29 cellular contexts compared by ENCODE assay signal in the genomic region with DNA sequence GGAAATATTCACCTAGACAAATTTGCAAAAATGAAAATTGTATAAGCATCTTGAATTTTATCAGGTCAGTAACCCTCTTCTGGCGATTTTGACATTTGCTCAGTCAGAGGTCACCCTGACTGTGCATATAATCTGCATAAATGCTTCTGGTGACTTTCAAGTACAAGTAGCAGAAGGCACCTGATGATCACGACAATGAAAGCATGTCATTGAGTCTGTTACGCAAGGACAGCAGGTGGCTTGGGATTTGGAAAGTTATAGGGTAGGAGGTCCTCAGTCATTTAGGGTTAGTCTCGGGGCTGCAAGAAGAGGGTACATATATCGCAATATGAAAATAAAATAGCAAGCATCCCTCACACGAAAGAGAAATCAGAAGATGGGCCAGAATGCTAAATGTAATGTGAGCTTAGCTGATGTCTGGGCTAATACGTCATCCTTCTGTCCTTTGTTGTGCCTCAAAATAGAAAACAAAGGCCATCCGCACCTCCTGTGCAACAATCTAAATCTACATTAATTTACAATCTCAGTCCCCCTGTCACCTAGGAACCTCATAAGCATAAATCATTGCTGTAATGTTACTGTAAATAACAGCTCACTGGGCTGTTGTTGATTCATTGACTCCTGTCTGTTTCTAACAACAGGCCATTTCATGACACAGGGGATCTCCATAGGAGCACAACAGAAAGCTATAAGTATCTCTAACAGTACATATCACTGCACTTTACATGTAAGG.
DNase-seq lines count a peak whose midpoint lies in the region; ATAC-seq, FAIRE-seq and TF ChIP-seq lines count a peak whose summit lies in the region.
"Had no signal": no experiment of that assay in that cellular context is flagged by ENCODE, and none has a peak within 500 bp of the region (broad histone marks: within the 10 kb centered on the region; RNA-seq: fewer than 3 reads in every experiment).

No MANE protein-coding gene starts in this region.

- no peaks in the 10 kb centered on the region for H3K79me2 ChIP-seq in HepG2 (ENCODE audit: insufficient read depth, low read length)
- no peaks in the 10 kb centered on the region for H3K79me2 ChIP-seq in mesendoderm (ENCODE audit: control insufficient read depth, insufficient read depth, low read length)

- H3K79me1 ChIP-seq in mesendoderm (ENCODE audit: low read length), result no peaks in the 10 kb centered on the region

- H3K56ac ChIP-seq in mesendoderm (ENCODE audit: low read length), result no peak overlapping the region

- TF ChIP-seq EP300 in HepG2 (IDR thresholded peaks at IDR 0.05; ENCODE audit: low read depth in 2 of 2, low read length in 2 of 2) (no peak), HepG2 (CRISPR knock-in tag; IDR thresholded peaks at IDR 0.05; ENCODE audit: borderline replicate concordance) (no peak)

- H2AK5ac ChIP-seq in mesendoderm (ENCODE audit: low read length), result no peak overlapping the region

- no peak overlapping the region for H3K18ac ChIP-seq in mesendoderm (ENCODE audit: low read length)

- H3K9ac ChIP-seq in HepG2 (ENCODE audit: insufficient read depth, low read depth, low read length) (no peak overlapping the region), mesendoderm (ENCODE audit: low read length) (no peak overlapping the region)
- H3K9ac ChIP-seq: BLaER1 treated with 17β-estradiol and CSF1 and Interleukin-3, amounts not matched to agents 10 nM and 100 nM had no signal

- H3K27ac ChIP-seq in HepG2 (ENCODE audit: extremely low read length, insufficient read depth, low read length) (no peak overlapping the region), right lobe of liver (no peak overlapping the region), mesendoderm (ENCODE audit: low read depth, low read length) (no peak overlapping the region)
- H3K27ac ChIP-seq: BLaER1 treated with 17β-estradiol and CSF1 and Interleukin-3, amounts not matched to agents 10 nM and 100 nM; brain microvascular endothelial cell; heart right ventricle; lower lobe of right lung; pancreas; right atrium auricular region; spleen had no signal

- H3K9me3 ChIP-seq in HepG2 (ENCODE audit: low read length), result no peaks in the 10 kb centered on the region
- no peaks in the 10 kb centered on the region for H3K9me3 ChIP-seq in right lobe of liver
- H3K9me3 ChIP-seq: BLaER1 treated with 17β-estradiol and CSF1 and Interleukin-3, amounts not matched to agents 10 nM and 100 nM; heart right ventricle; lower lobe of right lung; mucosa of descending colon; pancreas; right atrium auricular region; spleen had no signal

- no peak overlapping the region for H2BK15ac ChIP-seq in mesendoderm (replicated peaks; ENCODE audit: low read depth)

- no peak overlapping the region for H3K4me3 ChIP-seq in HepG2 (replicated peaks in 1 of 3; ENCODE audit: insufficient read depth in 1 of 3, low read depth in 2 of 3, low read length in 3 of 3)
- no peak overlapping the region for H3K4me3 ChIP-seq in right lobe of liver
- H3K4me3 ChIP-seq in mesendoderm (ENCODE audit: low read length), result no peak overlapping the region
- H3K4me3 ChIP-seq: BLaER1 treated with 17β-estradiol and CSF1 and Interleukin-3, amounts not matched to agents 10 nM and 100 nM; GM12878; heart right ventricle; lower lobe of right lung; mucosa of descending colon; pancreas; right atrium auricular region; spleen had no signal

- H4K8ac ChIP-seq in mesendoderm (ENCODE audit: low read depth, low read length), result no peak overlapping the region

- H3K36me3 ChIP-seq in HepG2 (replicated peaks in 1 of 2; ENCODE audit: control insufficient read depth in 1 of 2, insufficient read depth in 2 of 2, low read length in 2 of 2), result no peaks in the 10 kb centered on the region
- H3K36me3 ChIP-seq in right lobe of liver, result no peaks in the 10 kb centered on the region
- H3K36me3 ChIP-seq in mesendoderm (ENCODE audit: control insufficient read depth, insufficient read depth, low read length), result no peaks in the 10 kb centered on the region
- H3K36me3 ChIP-seq: BLaER1 treated with 17β-estradiol and CSF1 and Interleukin-3, amounts not matched to agents 10 nM and 100 nM; brain microvascular endothelial cell; heart right ventricle; lower lobe of right lung; pancreas; right atrium auricular region; spleen had no signal

- TF ChIP-seq POLR2A in HepG2 (IDR thresholded peaks at IDR 0.05; ENCODE audit: insufficient read depth in 1 of 2, low read depth in 2 of 2, low read length in 2 of 2), result no peak
- TF ChIP-seq POLR2A in right lobe of liver (IDR thresholded peaks at IDR 0.05), result no peak

- no peak for TF ChIP-seq RAD21 in HepG2 (CRISPR knock-in tag; IDR thresholded peaks at IDR 0.05)

- H3K4me2 ChIP-seq in HepG2 (ENCODE audit: low read depth, low read length), result no peak overlapping the region
- no peak overlapping the region for H3K4me2 ChIP-seq in mesendoderm (ENCODE audit: low read length)
- H3K4me2 ChIP-seq: BLaER1 treated with 17β-estradiol and CSF1 and Interleukin-3, amounts not matched to agents 10 nM and 100 nM had no signal

- FAIRE-seq in HepG2 (lab: Jason Lieb, UNC), result no peak
- FAIRE-seq: GM12878, pancreas had no signal

- no peak for ATAC-seq in HepG2
- ATAC-seq in right lobe of liver, result no peak
- no peak for ATAC-seq in Right ventricle myocardium superior (ENCODE audit: poor library complexity)
- ATAC-seq: activated CD8-positive, alpha-beta memory T cell treated with anti-CD3 and anti-CD28 coated beads, Interleukin-2, amount 10 ng/mL, durations not matched to agents 7 days and 5 days; activated T-cell treated with anti-CD3 and anti-CD28 coated beads, Interleukin-2, amount 50 U/mL, for 72 hours; GM12878; heart right ventricle; lower lobe of right lung; mucosa of descending colon; pancreas had no signal

- CTCF ChIA-PET in HepG2 (lab: Yijun Ruan, JAX; ENCODE audit: low intra/inter-chr PET ratio, low total read pairs), result no interaction called here

- intact Hi-C loops in HepG2 (cut with micrococcal nuclease; ENCODE audit: unreplicated experiment), result no loop called here
- intact Hi-C loops in right lobe of liver (cut with DNase I), result no loop called here
- intact Hi-C loops in Right ventricle myocardium superior (cut with DNase I), result no loop called here

- POLR2A ChIA-PET in HepG2 (lab: Yijun Ruan, JAX), result no interaction called here

- TF ChIP-seq CTCF in HepG2 (CRISPR knock-in tag; IDR thresholded peaks at IDR 0.05) (no peak), right lobe of liver (IDR thresholded peaks at IDR 0.05) (no peak)

- no peak overlapping the region for H2AFZ ChIP-seq in HepG2 (ENCODE audit: low read length)

- H3K27me3 ChIP-seq in HepG2 (ENCODE audit: control insufficient read depth in 1 of 2, insufficient read depth in 2 of 2, low read length in 2 of 2) (peaks cover 0 to 5% of the 10 kb centered on the region in 2 experiments; a peak in 1 of 5 replicates), right lobe of liver (peaks cover 0 to 3% of the 10 kb centered on the region in 2 donors), mesendoderm (ENCODE audit: insufficient read depth, low read length, poor library complexity) (no peaks in the 10 kb centered on the region)
- H3K27me3 ChIP-seq: BLaER1 treated with 17β-estradiol and CSF1 and Interleukin-3, amounts not matched to agents 10 nM and 100 nM; brain microvascular endothelial cell; heart right ventricle; pancreas; right atrium auricular region; spleen had no signal

- H4K5ac ChIP-seq in mesendoderm (ENCODE audit: low read length), result no peak overlapping the region

- in situ Hi-C loops in HepG2 (cut with HindIII; ENCODE audit: extremely low pct_ligation_motif_present, low pct_unique_long_range_greater_than_20kb), result no loop called here

- DNase-seq in HepG2 (ENCODE audit: low spot score) (no peak), right lobe of liver (no peak), SHP77 (lab: John Stamatoyannopoulos, UW) (peak; percentile 47 to 51), mesendoderm (peak; percentile 26), GM03348 (ENCODE audit: low spot score) (no peak), Right ventricle myocardium superior (no peak)
- no peak for DNase-seq in effector CD8-positive, alpha-beta T cell (lab: John Stamatoyannopoulos, UW)
- DNase-seq: activated CD4-positive, alpha-beta T cell treated with anti-CD3 and anti-CD28 coated beads, Interleukin-2, amount 10 ng/mL, durations not matched to agents 7 days and 5 days; activated CD8-positive, alpha-beta memory T cell treated with anti-CD3 and anti-CD28 coated beads, Interleukin-2, amount 10 ng/mL, durations not matched to agents 7 days and 5 days; activated naive CD4-positive, alpha-beta T cell treated with anti-CD3 and anti-CD28 coated beads, Interleukin-2, amount 10 ng/mL, durations not matched to agents 7 days and 5 days; activated T-cell treated with anti-CD3 and anti-CD28 coated beads, Interleukin-2, amount 50 U/mL, for 72 hours; brain microvascular endothelial cell; Caco-2; heart right ventricle; KBM-7; kidney glomerular epithelial cell; lower lobe of right lung; mucosa of descending colon; NCI-H1105; NCI-H526; OCI-M1; pancreas; spleen; stimulated activated CD4-positive, alpha-beta T cell treated with anti-CD3 and anti-CD28 coated beads, Interleukin-2, amount 100 ng/mL, for 48 hours; T-helper 9 cell; trophoblast cell had no signal

- H2BK120ac ChIP-seq in mesendoderm (ENCODE audit: low read depth, low read length), result no peak overlapping the region

- H3K23ac ChIP-seq in mesendoderm (ENCODE audit: low read length), result no peak overlapping the region

- no peaks in the 10 kb centered on the region for H3K4me1 ChIP-seq in HepG2 (ENCODE audit: insufficient read depth, low read length)
- H3K4me1 ChIP-seq in right lobe of liver, result no peaks in the 10 kb centered on the region
- no peaks in the 10 kb centered on the region for H3K4me1 ChIP-seq in mesendoderm (ENCODE audit: control insufficient read depth, low read depth, low read length)
- H3K4me1 ChIP-seq: BLaER1 treated with 17β-estradiol and CSF1 and Interleukin-3, amounts not matched to agents 10 nM and 100 nM; heart right ventricle; lower lobe of right lung; pancreas; right atrium auricular region; spleen had no signal

- H4K20me1 ChIP-seq in HepG2 (ENCODE audit: insufficient read depth, low read length), result no peaks in the 10 kb centered on the region
- H4K20me1 ChIP-seq: BLaER1 treated with 17β-estradiol and CSF1 and Interleukin-3, amounts not matched to agents 10 nM and 100 nM had no signal

- 19% methylated on average over 8 of the region's 8 CpGs for WGBS in HepG2 (ENCODE audit: low lambda C conversion rate)
- WGBS in right lobe of liver (ENCODE audit: insufficient coverage, low coverage, low lambda C conversion rate, missing lambda C conversion rate), result 47% methylated on average over 8 of the region's 8 CpGs
- WGBS in mesendoderm (ENCODE audit: extremely low coverage, insufficient coverage, low lambda C conversion rate), result no CpG with 5 or more reads among the region's 8 CpGs

- no peak overlapping the region for H3K4ac ChIP-seq in mesendoderm (ENCODE audit: low read depth, low read length)

- no peak overlapping the region for H2BK5ac ChIP-seq in mesendoderm (ENCODE audit: low read length)

- BruUV-seq in HepG2 (replicated peaks; lab: Mats Ljungman, UMichigan), result no TSS peak

TF ChIP-seq in HepG2, 621 proteins besides CTCF, POLR2A, EP300 and RAD21 (continues in another document):
- TF ChIP-seq CREB1 (IDR thresholded peaks at IDR 0.05), result 0 out of 2 replicates have a peak, but pooled peaks have one; percentile 22
- TF ChIP-seq CREB1 (CRISPR knock-in tag; IDR thresholded peaks at IDR 0.05), result no peak
- no peak for TF ChIP-seq ZNF350 (CRISPR knock-in tag; IDR thresholded peaks at IDR 0.05; ENCODE audit: borderline replicate concordance, low read depth)

Comparison
In these comparisons a context has a peak if more than half of its experiments do, and no peak if none do; other contexts are left out.
1. DNase-seq: peak in SHP77 (2 of 2) and mesendoderm (single experiment); none in HepG2 (single experiment), right lobe of liver (0 of 3), effector CD8-positive, alpha-beta T cell (single experiment), GM03348 (single experiment) and Right ventricle myocardium superior (single experiment).